In genomic region chr6:65771946-65772345, GRCh38 we compare ENCODE assay signal across 32 cellular contexts.
"Had no signal": no experiment of that assay in that cellular context is flagged by ENCODE, and none has a peak within 500 bp of the region (broad histone marks: within the 10 kb centered on the region; RNA-seq: fewer than 3 reads in every experiment).

No MANE protein-coding gene starts in this region.

- DNase-seq: activated CD4-positive, alpha-beta T cell treated with anti-CD3 and anti-CD28 coated beads for 36 hours; activated CD4-positive, alpha-beta T cell treated with anti-CD3 and anti-CD28 coated beads, Interleukin-2, amount 10 ng/mL, durations not matched to agents 7 days and 5 days; activated CD4-positive, alpha-beta T cell treated with anti-CD3 and anti-CD28 coated beads, Interleukin-2, amount 50 U/mL, for 48 hours; activated CD8-positive, alpha-beta memory T cell treated with anti-CD3 and anti-CD28 coated beads, Interleukin-2, amount 50 U/mL, for 4 hours; activated gamma-delta T cell treated with Interleukin-2 at 50 U/mL for 16 hours; activated naive CD4-positive, alpha-beta T cell treated with anti-CD3 and anti-CD28 coated beads for 36 hours; activated T-cell treated with anti-CD3 and anti-CD28 coated beads for 4 hours; activated T-cell treated with anti-CD3 and anti-CD28 coated beads, Interleukin-2, amount 50 U/mL, for 4 hours; adrenal gland; body of pancreas; Kasumi-1; KG1; MG63; NCI-H1048; NCI-H1105 treated with DMSO at 0.1 percent for 48 hours; NCI-H1436; NCI-H1694; NCI-H1930; NCI-H2081 treated with DMSO at 0.1 percent for 48 hours; NCI-H345; NCI-H524 treated with DMSO at 0.1 percent for 48 hours; NCI-H748 treated with DMSO at 0.1 percent for 48 hours; NK-92 treated with Interleukin-12 subunit alpha and Interleukin-12 subunit beta, amount 100 ng/mL, for 24 hours; PC-9; SHP77; SJCRH30 had no signal

- H3K4me3 ChIP-seq: adrenal gland, body of pancreas, breast epithelium, MG63, PC-9, SJCRH30, SK-N-MC had no signal

- H2AFZ ChIP-seq: PC-9 had no signal

- H3K4me1 ChIP-seq: adrenal gland, body of pancreas, breast epithelium, SJCRH30 had no signal

- H3K4me2 ChIP-seq: PC-9 had no signal

- H3K27me3 ChIP-seq: adrenal gland, body of pancreas, breast epithelium, MG63, SJCRH30 had no signal

- H3K4me3 Mint-ChIP-seq: activated CD4-positive, alpha-beta T cell treated with anti-CD3 and anti-CD28 coated beads for 36 hours; activated CD4-positive, alpha-beta T cell treated with anti-CD3 and anti-CD28 coated beads, Interleukin-2, amount 10 ng/mL, durations not matched to agents 7 days and 5 days; activated naive CD4-positive, alpha-beta T cell treated with anti-CD3 and anti-CD28 coated beads for 36 hours; activated T-cell treated with anti-CD3 and anti-CD28 coated beads, Interleukin-2, amount 50 U/mL, for 4 hours; activated T-helper 1 cell treated with anti-CD3 and anti-CD28 coated beads, Interleukin-12 subunit alpha, Interleukin-12 subunit beta, Interleukin-2, Interleukin-4 antibody, amounts not matched to agents 30 ng/mL and 10 ng/mL and 1 ng/mL, durations not matched to agents 14 hours and 24 hours and 36 hours; WTC11 had no signal

- H3K27ac ChIP-seq: adrenal gland, body of pancreas, breast epithelium, PC-9, SJCRH30, SK-N-MC had no signal

- H3K36me3 Mint-ChIP-seq: activated naive CD4-positive, alpha-beta T cell treated with anti-CD3 and anti-CD28 coated beads, Interleukin-2, amount 50 U/mL, for 72 hours had no signal

- ATAC-seq: activated CD4-positive, alpha-beta T cell treated with anti-CD3 and anti-CD28 coated beads for 36 hours; activated CD4-positive, CD25-positive, alpha-beta regulatory T cell treated with anti-CD3 and anti-CD28 coated beads, Interleukin-2, amount 50 U/mL, for 24 hours; activated naive CD4-positive, alpha-beta T cell treated with anti-CD3 and anti-CD28 coated beads, Interleukin-2, amount 50 U/mL, for 72 hours; activated T-cell treated with anti-CD3 and anti-CD28 coated beads, Interleukin-2, amount 50 U/mL, for 4 hours; body of pancreas; WTC11 had no signal

- H3K27me3 Mint-ChIP-seq: activated CD4-positive, alpha-beta T cell treated with anti-CD3 and anti-CD28 coated beads for 36 hours; activated CD4-positive, alpha-beta T cell treated with anti-CD3 and anti-CD28 coated beads, Interleukin-2, amount 10 ng/mL, durations not matched to agents 7 days and 5 days had no signal

- H3K4me1 Mint-ChIP-seq: activated CD4-positive, alpha-beta T cell treated with anti-CD3 and anti-CD28 coated beads for 36 hours; activated CD4-positive, alpha-beta T cell treated with anti-CD3 and anti-CD28 coated beads, Interleukin-2, amount 10 ng/mL, durations not matched to agents 7 days and 5 days had no signal

- H3K36me3 ChIP-seq: adrenal gland, breast epithelium, MG63, SJCRH30 had no signal

- H3K27ac Mint-ChIP-seq: activated CD4-positive, alpha-beta T cell treated with anti-CD3 and anti-CD28 coated beads for 36 hours; activated CD4-positive, alpha-beta T cell treated with anti-CD3 and anti-CD28 coated beads, Interleukin-2, amount 10 ng/mL, durations not matched to agents 7 days and 5 days; activated naive CD4-positive, alpha-beta T cell treated with anti-CD3 and anti-CD28 coated beads for 36 hours; activated naive CD4-positive, alpha-beta T cell treated with anti-CD3 and anti-CD28 coated beads, Interleukin-2, amount 50 U/mL, for 72 hours; activated T-helper 1 cell treated with anti-CD3 and anti-CD28 coated beads, Interleukin-12 subunit alpha, Interleukin-12 subunit beta, Interleukin-2, Interleukin-4 antibody, amounts not matched to agents 30 ng/mL and 10 ng/mL and 1 ng/mL, durations not matched to agents 14 hours and 24 hours and 36 hours; WTC11 had no signal
